In the genomic region with DNA sequence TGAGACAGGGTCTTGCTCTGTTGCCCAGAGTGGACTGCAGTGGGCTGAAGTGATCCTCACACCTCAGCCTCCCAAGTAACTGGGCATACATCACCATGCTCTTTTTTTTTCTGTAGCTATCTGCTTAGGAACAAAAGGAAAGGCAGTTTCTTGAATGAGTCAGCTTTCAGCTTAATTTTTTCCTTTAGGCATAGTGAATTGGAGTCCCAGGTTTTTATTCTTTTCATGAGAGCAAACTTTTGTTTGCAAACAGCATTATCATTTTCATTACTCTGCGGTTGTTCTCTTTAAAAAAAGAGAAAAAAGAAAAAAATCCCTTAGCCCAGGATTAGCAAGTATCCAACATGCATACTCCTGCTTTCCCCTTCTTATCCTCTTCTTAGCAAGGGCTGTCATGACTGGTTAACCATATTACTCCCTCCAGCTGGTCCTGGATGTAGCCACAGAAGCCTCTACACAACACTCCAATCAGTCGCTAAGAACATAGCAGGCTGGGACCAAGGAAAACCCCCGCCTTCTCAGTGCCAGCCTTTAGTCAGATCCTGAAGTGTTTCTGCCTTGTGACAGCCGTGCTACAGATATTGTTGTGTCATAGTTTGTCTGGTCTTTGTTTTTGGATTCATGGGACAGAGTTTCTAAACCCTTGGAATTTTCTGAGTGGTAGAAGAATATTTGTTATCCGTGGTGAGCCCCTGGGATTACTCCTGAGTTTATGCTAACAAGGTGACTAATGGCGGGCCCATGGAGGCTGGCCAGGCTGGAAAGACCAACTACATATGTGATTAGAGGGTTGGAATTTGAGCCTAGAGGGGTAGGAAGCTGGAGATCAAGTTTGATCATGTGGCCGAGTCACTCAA, we compare ENCODE assay signal across 11 cellular contexts. TPM values are rescaled to one million over a fixed set of nuclear protein-coding genes. Genes with fewer than 3 reads are reported as not detected.
DNase-seq lines count a peak whose midpoint lies in the region; ATAC-seq, FAIRE-seq and TF ChIP-seq lines count a peak whose summit lies in the region.
"Had no signal": no experiment of that assay in that cellular context is flagged by ENCODE, and none has a peak within 500 bp of the region (broad histone marks: within the 10 kb centered on the region; RNA-seq: fewer than 3 reads in every experiment).

No MANE protein-coding gene starts in this region.

- no peaks in the 10 kb centered on the region for H3K9me2 ChIP-seq in MM.1S (replicated peaks; ENCODE audit: insufficient read depth, low read length)

- no peaks in the 10 kb centered on the region for H3F3A ChIP-seq in MM.1S (ENCODE audit: insufficient read depth, low read length)

- H3K27me3 Mint-ChIP-seq in nephron (ENCODE audit: low read depth) (no peaks in the 10 kb centered on the region), T-cell (no peaks in the 10 kb centered on the region)

- H3K36me3 Mint-ChIP-seq in nephron (ENCODE audit: low read depth) (no peaks in the 10 kb centered on the region), T-cell (no peaks in the 10 kb centered on the region)

- no peak overlapping the region for H2AFZ ChIP-seq in MM.1S (ENCODE audit: low read length)

- H3K27ac ChIP-seq in AG04450 (ENCODE audit: low read depth, low read length) (peak overlapping the region; percentile 93), MM.1S (ENCODE audit: low read length) (no peak overlapping the region)
- H3K27ac ChIP-seq: testis had no signal

- no peak overlapping the region for H3K4me3 ChIP-seq in AG04450 (ENCODE audit: low read depth, low read length)
- H3K4me3 ChIP-seq in MG63, result no peak overlapping the region
- H3K4me3 ChIP-seq in MM.1S (ENCODE audit: low read length), result no peak overlapping the region
- H3K4me3 ChIP-seq: testis had no signal

- H3K4me1 ChIP-seq in MM.1S (ENCODE audit: low read length), result 0 out of 2 replicates have a peak, but pooled peaks cover 13% of the 10 kb centered on the region
- H3K4me1 ChIP-seq: testis had no signal

- DNase-seq in AG04450 (ENCODE audit: low read depth, low spot score) (no peak), MG63 (peak; percentile 95), dermis blood vessel endothelial cell (peak; percentile 35), GM12892 (ENCODE audit: insufficient read length) (no peak), T-cell (no peak), MM.1S (no peak)
- DNase-seq: COR-L47, testis had no signal

- no peak for ATAC-seq in GM21367 (IDR thresholded peaks at IDR 0.05; ENCODE audit: unreplicated experiment)
- no peak for ATAC-seq in T-cell (replicated peaks in 1 of 4)

- no peak overlapping the region for H3K4me2 ChIP-seq in MM.1S (ENCODE audit: low read depth, low read length)

- TF ChIP-seq CTCF in AG04450 (IDR thresholded peaks at IDR 0.05; ENCODE audit: low read depth, low read length) (no peak), nephron (IDR thresholded peaks at IDR 0.05; ENCODE audit: unreplicated experiment in 3 of 3) (no peak), MM.1S (IDR thresholded peaks at IDR 0.05; ENCODE audit: low read length) (no peak)

- no peak for FAIRE-seq in GM12892 (lab: Jason Lieb, UNC)
- FAIRE-seq: HTR-8/SVneo had no signal

- H3K27ac Mint-ChIP-seq in nephron, result peak overlapping the region in 2 of 3 experiments; percentile 8 to 24
- no peak overlapping the region for H3K27ac Mint-ChIP-seq in T-cell

- peaks cover 28% of the 10 kb centered on the region for H3K4me1 Mint-ChIP-seq in nephron
- H3K4me1 Mint-ChIP-seq in T-cell, result no peaks in the 10 kb centered on the region

- TF ChIP-seq POLR2A in GM12892 (IDR thresholded peaks at IDR 0.05; ENCODE audit: low read depth, low read length), result no peak

- H3K9me3 Mint-ChIP-seq in nephron (no peaks in the 10 kb centered on the region), T-cell (no peaks in the 10 kb centered on the region)

- no peaks in the 10 kb centered on the region for H3K79me2 ChIP-seq in MM.1S (ENCODE audit: low read length)

- no peaks in the 10 kb centered on the region for H3K27me3 ChIP-seq in AG04450 (ENCODE audit: control insufficient read depth, insufficient read depth, low read length)
- H3K27me3 ChIP-seq in MG63, result no peaks in the 10 kb centered on the region
- no peaks in the 10 kb centered on the region for H3K27me3 ChIP-seq in MM.1S (replicated peaks; ENCODE audit: insufficient read depth, low read length)
- H3K27me3 ChIP-seq: testis had no signal

- H3K36me3 ChIP-seq in MG63, result no peaks in the 10 kb centered on the region
- H3K36me3 ChIP-seq in MM.1S (replicated peaks; ENCODE audit: insufficient read depth, low read length), result no peaks in the 10 kb centered on the region

- H3K4me3 Mint-ChIP-seq in nephron, result no peak overlapping the region
- no peak overlapping the region for H3K4me3 Mint-ChIP-seq in T-cell

- no peak overlapping the region for H3K9ac ChIP-seq in MM.1S (ENCODE audit: low read length)

- CTCF ChIA-PET in AG04450 (lab: Charles Lee), result interaction anchor here (1.3 to 1.6 kb wide), 2 partner anchors 24 to 85 kb away, joined by 4 to 11 read pairs; partner anchors contain the start of gene ST3GAL5
- CTCF ChIA-PET in T-cell (lab: Charles Lee), result interaction anchor here in 1 of 2 donors (0.6 kb wide), 2 partner anchors 9 to 12 kb away, joined by 3 read pairs; no protein-coding TSS in a partner anchor

- H4K20me1 ChIP-seq in MM.1S (ENCODE audit: insufficient read depth, low read length), result no peaks in the 10 kb centered on the region

- POLR2A ChIA-PET in AG04450 (lab: Yijun Ruan, JAX), result interaction anchor here (1.0 to 1.3 kb wide), 2 partner anchors 22 to 124 kb away, joined by 3 to 4 read pairs; no protein-coding TSS in a partner anchor
- POLR2A ChIA-PET in T-cell (lab: Charles Lee), result no interaction called here

- no peaks in the 10 kb centered on the region for H3K9me3 ChIP-seq in AG04450 (ENCODE audit: control insufficient read depth, insufficient read depth, low read length)
- peaks cover 3% of the 10 kb centered on the region; the same call in 1 of the 2 replicates for H3K9me3 ChIP-seq in MG63
- no peaks in the 10 kb centered on the region for H3K9me3 ChIP-seq in MM.1S (replicated peaks; ENCODE audit: insufficient read depth, low read length)
- H3K9me3 ChIP-seq: testis had no signal

RNA-seq across cellular contexts. Expression of gene ST3GAL5, which starts 23.3 kb away (rescaled TPM):
- 22.3 and 26.8 TPM in 2 replicates for polyA plus RNA-seq in AG04450 (2011; rRNA removed)
- polyA minus RNA-seq in AG04450 (2011; rRNA and poly(A)+ RNA removed), result 13.1 and 16.2 TPM in 2 replicates
- total RNA-seq in MG63 (2014; rRNA removed; shearing (Covaris generic); ENCODE audit: low replicate concordance), result 2.1 and 10.0 TPM in 2 replicates
- 9.9 and 13.7 TPM in 2 replicates for total RNA-seq in dermis blood vessel endothelial cell
- polyA plus RNA-seq in GM12892 (2012; ENCODE audit: missing spikeins), result 5.8 TPM
- 10 to 100 TPM; 22.8 to 56.2 (median 31.9) TPM for total RNA-seq in T-cell

Comparison
In these comparisons a context has a peak if more than half of its experiments do, and no peak if none do; other contexts are left out.
1. DNase-seq: peak in MG63 (single experiment) and dermis blood vessel endothelial cell (single experiment); none in AG04450 (single experiment), GM12892 (single experiment), T-cell (0 of 34) and MM.1S (single experiment).
2. H3K27ac Mint-ChIP-seq: peak in nephron (2 of 3); none in T-cell (0 of 2).